10 cellular contexts compared by ENCODE assay signal in the genomic region with DNA sequence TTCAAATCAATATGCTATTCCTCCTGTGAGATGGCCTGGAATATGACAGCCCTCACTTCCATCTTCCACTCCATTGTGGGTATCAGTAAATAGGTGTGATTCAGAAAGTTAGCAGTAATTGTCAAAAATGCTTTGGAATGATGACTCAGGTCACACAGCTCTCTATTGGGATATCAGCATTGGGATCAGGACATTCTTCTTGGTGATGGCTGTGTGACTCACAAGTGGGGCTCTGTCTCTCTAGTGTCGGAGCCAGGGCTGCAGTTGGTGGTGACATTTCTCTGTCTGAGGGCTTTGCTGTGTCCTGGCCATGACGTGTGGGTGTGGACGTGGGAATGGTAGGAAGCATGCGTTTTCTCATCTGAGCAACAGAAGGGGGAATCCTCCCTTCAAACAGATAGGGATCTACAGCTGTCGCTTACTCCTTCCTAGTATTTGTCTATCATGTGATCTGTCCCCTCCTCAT.
A peak's percentile ranks its signal among the peaks of the same experiment; 100 is the strongest.
DNase-seq lines count a peak whose midpoint lies in the region; ATAC-seq and TF ChIP-seq lines count a peak whose summit lies in the region.
"Had no signal": no experiment of that assay in that cellular context is flagged by ENCODE, and none has a peak within 500 bp of the region (broad histone marks: within the 10 kb centered on the region; RNA-seq: fewer than 3 reads in every experiment).

No MANE protein-coding gene starts in this region.

- H3K36me3 ChIP-seq in HUES48 (ENCODE audit: control insufficient read depth, insufficient read depth, low read length) (peaks cover 15% of the 10 kb centered on the region), lung (ENCODE audit: control insufficient read depth in 2 of 2, insufficient read depth in 2 of 2, low read length in 2 of 2) (peaks cover 0 to 2% of the 10 kb centered on the region in 2 donors)

- H3K9me3 Mint-ChIP-seq in MCF 10A (ENCODE audit: unreplicated experiment): no peaks in the 10 kb centered on the region
- H3K9me3 Mint-ChIP-seq: activated T-helper 1 cell treated with anti-CD3 and anti-CD28 coated beads, Interleukin-12 subunit alpha, Interleukin-12 subunit beta, Interleukin-2, Interleukin-4 antibody, amounts not matched to agents 30 ng/mL and 10 ng/mL and 1 ng/mL, durations not matched to agents 14 hours and 24 hours and 36 hours had no signal

- H3K9me3 ChIP-seq in HUES48 (ENCODE audit: control insufficient read depth, insufficient read depth, low read length): no peaks in the 10 kb centered on the region
- no peaks in the 10 kb centered on the region for H3K9me3 ChIP-seq in lung (ENCODE audit: control insufficient read depth in 2 of 2, insufficient read depth in 1 of 2, low read length in 1 of 2)

- TF ChIP-seq CTCF in AG04449 (IDR thresholded peaks at IDR 0.05; ENCODE audit: insufficient read depth, low read length, missing control alignments): no peak
- no peak for TF ChIP-seq CTCF in MCF 10A (IDR thresholded peaks at IDR 0.05; ENCODE audit: unreplicated experiment)
- TF ChIP-seq CTCF in lung (IDR thresholded peaks at IDR 0.05; ENCODE audit: control extremely low read depth, extremely low read depth): no peak

- POLR2A ChIA-PET in AG04449 (lab: Yijun Ruan, JAX): interaction anchor here (0.7 to 1.3 kb wide), 4 partner anchors 18 to 230 kb away, joined by 3 to 6 read pairs (median 4); no protein-coding TSS in a partner anchor
- POLR2A ChIA-PET in MCF 10A (lab: Yijun Ruan, JAX): interaction anchor here (0.6 to 10.8 kb wide), 10 partner anchors 60 to 691 kb away, joined by 3 to 128 read pairs (median 4); a partner anchor contains a TSS

- H3K9ac ChIP-seq in HUES48 (ENCODE audit: low read depth, low read length): no peak overlapping the region

- H3K4me1 Mint-ChIP-seq in MCF 10A (ENCODE audit: insufficient read depth, unreplicated experiment): peaks cover 55% of the 10 kb centered on the region

- H3K36me3 Mint-ChIP-seq in MCF 10A (ENCODE audit: insufficient read depth, unreplicated experiment): peaks cover 10% of the 10 kb centered on the region

- DNase-seq in AG04449 (ENCODE audit: low read depth, low spot score) (peak; percentile 45), MCF 10A (ENCODE audit: unreplicated experiment) (peak; percentile 69), lung (ENCODE audit: low spot score) (no peak), retina (no peak), NCI-H2196 (lab: John Stamatoyannopoulos, UW; ENCODE audit: unreplicated experiment) (no peak)
- no peak for DNase-seq in activated naive CD4-positive, alpha-beta T cell (lab: John Stamatoyannopoulos, UW)
- DNase-seq: DMS153 had no signal

- H3K4me3 ChIP-seq in AG04449 (ENCODE audit: low read depth, low read length) (no peak overlapping the region), HUES48 (ENCODE audit: low read depth, low read length) (no peak overlapping the region), lung (no peak overlapping the region)

- H3K4me1 ChIP-seq in HUES48 (ENCODE audit: control insufficient read depth, insufficient read depth, low read length) (peaks cover 76% of the 10 kb centered on the region), lung (ENCODE audit: control insufficient read depth in 2 of 2, insufficient read depth in 2 of 2, low read length in 2 of 2) (peaks cover 16 to 36% of the 10 kb centered on the region in 2 donors)

- WGBS in lung, 2 donors: 59 to 64% methylated on average over 5 of the region's 5 CpGs

- ATAC-seq in lung (ENCODE audit: insufficient read depth, low FRiP score) (peak; percentile 38), HG02759 (IDR thresholded peaks at IDR 0.05; ENCODE audit: unreplicated experiment) (no peak)

- CTCF ChIA-PET in AG04449 (lab: Yijun Ruan, JAX): interaction anchor here (0.7 to 5.5 kb wide), 10 partner anchors 12 to 275 kb away, joined by 3 to 70 read pairs (median 16); no protein-coding TSS in a partner anchor
- CTCF ChIA-PET in MCF 10A (lab: Yijun Ruan, JAX): interaction anchor here (0.6 to 4.5 kb wide), 14 partner anchors 10 to 291 kb away, joined by 3 to 32 read pairs (median 8); no protein-coding TSS in a partner anchor

- BruUV-seq in MCF 10A (replicated peaks; lab: Mats Ljungman, UMichigan): no TSS peak

- H3K27me3 ChIP-seq in HUES48 (ENCODE audit: control insufficient read depth, insufficient read depth, low read length) (no peaks in the 10 kb centered on the region), lung (ENCODE audit: control insufficient read depth, insufficient read depth) (no peaks in the 10 kb centered on the region)

- H3K27ac ChIP-seq in HUES48 (ENCODE audit: low read depth, low read length): peak overlapping the region; percentile 86
- H3K27ac ChIP-seq in lung (ENCODE audit: low read depth in 1 of 2, low read length in 1 of 2): peak overlapping the region; percentile 79 to 82

- intact Hi-C loops in MCF 10A (cut with micrococcal nuclease): no loop called here

- H3K27ac Mint-ChIP-seq in MCF 10A (ENCODE audit: low read depth, unreplicated experiment): peak overlapping the region; percentile 80
- H3K27ac Mint-ChIP-seq: activated T-helper 1 cell treated with anti-CD3 and anti-CD28 coated beads, Interleukin-12 subunit alpha, Interleukin-12 subunit beta, Interleukin-2, Interleukin-4 antibody, amounts not matched to agents 30 ng/mL and 10 ng/mL and 1 ng/mL, durations not matched to agents 14 hours and 24 hours and 36 hours had no signal

- H3K4me3 Mint-ChIP-seq in MCF 10A (ENCODE audit: unreplicated experiment): peak overlapping the region; percentile 10
- H3K4me3 Mint-ChIP-seq: activated T-helper 1 cell treated with anti-CD3 and anti-CD28 coated beads, Interleukin-12 subunit alpha, Interleukin-12 subunit beta, Interleukin-2, Interleukin-4 antibody, amounts not matched to agents 30 ng/mL and 10 ng/mL and 1 ng/mL, durations not matched to agents 14 hours and 24 hours and 36 hours had no signal

- no peaks in the 10 kb centered on the region for H3K27me3 Mint-ChIP-seq in MCF 10A (ENCODE audit: insufficient read depth, unreplicated experiment)

Comparison
In these comparisons a context has a peak if more than half of its experiments do, and no peak if none do; other contexts are left out.
1. DNase-seq: peak in AG04449 (single experiment) and MCF 10A (single experiment); none in lung (single experiment), retina (single experiment), activated naive CD4-positive, alpha-beta T cell (0 of 4) and NCI-H2196 (single experiment).